In the genomic region with DNA sequence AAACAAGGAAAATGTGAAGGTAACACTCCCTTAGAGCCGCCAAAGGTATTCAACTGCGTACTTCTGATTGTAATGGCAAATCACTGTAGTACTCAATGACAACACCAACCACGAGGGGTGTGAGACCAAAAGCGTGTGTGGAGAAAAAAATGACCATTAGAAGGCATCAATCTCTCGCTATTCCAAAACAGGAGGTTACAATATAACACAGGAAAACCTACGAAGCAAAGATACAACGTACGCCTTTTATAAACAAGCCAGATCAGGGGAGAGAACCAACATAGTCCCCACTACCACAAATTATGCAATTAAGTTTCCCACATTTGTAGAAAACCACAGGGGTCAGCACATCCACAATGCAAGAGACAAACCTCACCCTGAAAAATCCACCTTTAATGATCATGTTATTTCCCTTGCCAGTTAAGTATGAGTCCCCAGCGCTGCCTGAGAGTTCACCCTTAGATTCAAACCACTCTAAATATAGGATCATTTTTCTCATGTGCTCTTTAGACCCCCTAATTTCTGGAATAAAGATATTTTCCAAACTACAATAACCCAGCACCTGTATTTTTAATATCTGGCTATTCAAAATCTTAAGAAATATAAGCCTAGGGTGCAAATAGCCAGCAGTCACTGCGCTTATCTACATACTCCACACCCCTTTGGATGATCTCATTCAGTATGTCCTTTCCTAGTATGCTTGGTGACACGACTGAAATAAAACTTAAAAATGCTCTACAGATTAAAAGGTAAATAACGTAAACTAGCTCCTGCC, we compare ENCODE assay signal across 9 cellular contexts. TPM values are rescaled to one million over a fixed set of nuclear protein-coding genes. Genes with fewer than 3 reads are reported as not detected.
DNase-seq lines count a peak whose midpoint lies in the region; ATAC-seq, FAIRE-seq and TF ChIP-seq lines count a peak whose summit lies in the region.
"Had no signal": no experiment of that assay in that cellular context is flagged by ENCODE, and none has a peak within 500 bp of the region (broad histone marks: within the 10 kb centered on the region; RNA-seq: fewer than 3 reads in every experiment).

No MANE protein-coding gene starts in this region.

- H3K9me2 ChIP-seq in DOHH2 (replicated peaks; ENCODE audit: control insufficient read depth, low read length) = no peaks in the 10 kb centered on the region

- no peaks in the 10 kb centered on the region for H4K20me1 ChIP-seq in DOHH2 (ENCODE audit: control insufficient read depth, insufficient read depth, low read depth, low read length)

- no peak for ATAC-seq in GM18868 (IDR thresholded peaks at IDR 0.05; ENCODE audit: unreplicated experiment)

- in situ Hi-C loops in SK-MEL-5 (cut with HindIII; ENCODE audit: low pct_unique_long_range_greater_than_20kb, low sequenced_read_pairs) = no loop called here

- H3F3A ChIP-seq in DOHH2 (ENCODE audit: control insufficient read depth, insufficient read depth) = peaks cover 13% of the 10 kb centered on the region

- no peaks in the 10 kb centered on the region for H3K9me3 ChIP-seq in DOHH2 (ENCODE audit: control insufficient read depth, insufficient read depth, low read length)

- no peaks in the 10 kb centered on the region for H3K27me3 ChIP-seq in DOHH2 (ENCODE audit: control insufficient read depth, low read length)

- peak overlapping the region; percentile 45 for H3K27ac ChIP-seq in DOHH2 (ENCODE audit: low read depth, low read length)

- H3K4me3 ChIP-seq in DOHH2 (ENCODE audit: low read length) = peak overlapping the region; percentile 41

- no peak for FAIRE-seq in GM19239 (lab: Jason Lieb, UNC)

- TF ChIP-seq CTCF in DOHH2 (IDR thresholded peaks at IDR 0.05; ENCODE audit: low read depth, low read length, poor library complexity, severe bottlenecking) = peak; percentile 23

- no peaks in the 10 kb centered on the region for H3K79me2 ChIP-seq in DOHH2 (ENCODE audit: control insufficient read depth, low read length)

- H3K4me1 ChIP-seq in DOHH2 (ENCODE audit: control insufficient read depth, low read length) = peaks cover 29% of the 10 kb centered on the region

- no peaks in the 10 kb centered on the region for H3K36me3 ChIP-seq in DOHH2 (ENCODE audit: control insufficient read depth, low read length)

- H3K4me2 ChIP-seq in DOHH2 (ENCODE audit: low read length) = peak overlapping the region; percentile 52

- DNase-seq in HT-29 (ENCODE audit: low spot score) = peak; percentile 22
- peak; percentile 100 for DNase-seq in SK-MEL-5 (ENCODE audit: low read depth, low spot score)
- DNase-seq in iPS DF 4.7 (ENCODE audit: extremely low read depth, low spot score) = peak; percentile 56
- no peak for DNase-seq in AG08396 (ENCODE audit: low spot score)
- no peak for DNase-seq in GM19239 (ENCODE audit: insufficient read length, low spot score)
- DNase-seq in amygdala (lab: John Stamatoyannopoulos, UW) = no peak
- DNase-seq: cerebellar nuclear complex had no signal

RNA-seq across cellular contexts. Expression of gene TEX14, which starts 12.4 kb away (rescaled TPM):
- total RNA-seq in HT-29 (2014; rRNA removed; shearing (Covaris generic)) = 0.03 TPM in 1 of 2 replicates, not detected in the other
- total RNA-seq in SK-MEL-5 (2014; rRNA removed; shearing (Covaris generic)) = 0.55 and 2.9 TPM in 2 replicates
- 0.66 and 1.7 TPM in 2 replicates for polyA plus RNA-seq in SK-MEL-5 (2015; cell fraction: cytosol; rRNA removed)
- 1.6 and 2.2 TPM in 2 replicates for polyA plus RNA-seq in SK-MEL-5 (2015; cell fraction: nucleus; rRNA removed)

RNA-seq across cellular contexts. Expression of gene RAD51C, which starts 13.0 kb away (rescaled TPM):
- 13.0 and 13.4 TPM in 2 replicates for total RNA-seq in HT-29 (2014; rRNA removed; shearing (Covaris generic))
- 69.6 and 80.3 TPM in 2 replicates for total RNA-seq in SK-MEL-5 (2014; rRNA removed; shearing (Covaris generic))
- polyA plus RNA-seq in SK-MEL-5 (2015; cell fraction: cytosol; rRNA removed) = 69.4 and 69.8 TPM in 2 replicates
- 36.8 and 45.0 TPM in 2 replicates for polyA plus RNA-seq in SK-MEL-5 (2015; cell fraction: nucleus; rRNA removed)

Comparison
In these comparisons a context has a peak if more than half of its experiments do, and no peak if none do; other contexts are left out.
1. DNase-seq: peak in HT-29 (single experiment), SK-MEL-5 (single experiment) and iPS DF 4.7 (single experiment); none in AG08396 (single experiment), GM19239 (single experiment) and amygdala (0 of 56).